15 cellular contexts compared by ENCODE assay signal in the genomic region with DNA sequence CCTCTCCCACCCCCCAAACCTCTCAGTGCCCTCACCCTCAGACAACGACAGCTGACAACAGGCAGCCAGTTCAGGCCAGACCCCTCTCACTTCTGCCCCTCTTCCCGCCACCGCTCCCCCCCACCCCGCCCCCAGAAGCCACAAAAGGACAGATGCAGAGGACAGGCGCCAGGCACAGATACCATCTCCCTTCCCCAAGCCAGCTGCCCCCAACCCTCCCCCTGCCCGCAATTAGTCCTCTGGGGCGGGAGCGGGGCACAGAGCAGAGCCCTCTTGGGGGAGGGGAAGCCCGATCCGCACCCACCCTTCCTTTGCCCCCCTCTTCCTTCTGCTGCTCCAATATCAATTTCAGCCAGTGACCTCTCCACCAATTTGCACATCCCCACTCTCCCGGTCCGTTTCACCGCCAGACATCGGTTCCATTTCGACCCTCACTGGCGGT. TPM values are rescaled to one million over a fixed set of nuclear protein-coding genes. Genes with fewer than 3 reads are reported as not detected.
A peak's percentile ranks its signal among the peaks of the same experiment; 100 is the strongest.
DNase-seq lines count a peak whose midpoint lies in the region; TF ChIP-seq lines count a peak whose summit lies in the region.
"Had no signal": no experiment of that assay in that cellular context is flagged by ENCODE, and none has a peak within 500 bp of the region (broad histone marks: within the 10 kb centered on the region; RNA-seq: fewer than 3 reads in every experiment).

No MANE protein-coding gene starts in this region.

- H3K9me3 ChIP-seq in endodermal cell (ENCODE audit: control insufficient read depth, low read length): no peaks in the 10 kb centered on the region
- no peaks in the 10 kb centered on the region for H3K9me3 ChIP-seq in osteoblast (ENCODE audit: low read depth, low read length)
- no peaks in the 10 kb centered on the region for H3K9me3 ChIP-seq in ovary
- H3K9me3 ChIP-seq: breast epithelium, Peyer's patch had no signal

- H3K4me3 Mint-ChIP-seq in endodermal cell: peak overlapping the region; percentile 63

- H3K79me2 ChIP-seq in osteoblast (ENCODE audit: insufficient read depth, low read length): no peaks in the 10 kb centered on the region

- H3K36me3 ChIP-seq in endodermal cell (ENCODE audit: control insufficient read depth, insufficient read depth, low read length): no peaks in the 10 kb centered on the region
- no peaks in the 10 kb centered on the region for H3K36me3 ChIP-seq in osteoblast (ENCODE audit: insufficient read depth, low read length)
- no peaks in the 10 kb centered on the region for H3K36me3 ChIP-seq in ovary
- H3K36me3 ChIP-seq: breast epithelium, Peyer's patch had no signal

- intact Hi-C loops in ovary (cut with DNase I): no loop called here

- H4K20me1 ChIP-seq in osteoblast (ENCODE audit: insufficient read depth, low read length): no peaks in the 10 kb centered on the region

- no peak overlapping the region for H3K27ac Mint-ChIP-seq in endodermal cell

- TF ChIP-seq POLR2A in ovary (IDR thresholded peaks at IDR 0.05): no peak

- H3K4me2 ChIP-seq in osteoblast (ENCODE audit: insufficient read depth, low read length): no peak overlapping the region

- H3K9me3 Mint-ChIP-seq in endodermal cell: no peaks in the 10 kb centered on the region

- no peak overlapping the region for H2AFZ ChIP-seq in osteoblast (ENCODE audit: low read length)

- H3K4me1 ChIP-seq in endodermal cell (ENCODE audit: control insufficient read depth, insufficient read depth, low read length): no peaks in the 10 kb centered on the region
- no peaks in the 10 kb centered on the region for H3K4me1 ChIP-seq in osteoblast (ENCODE audit: insufficient read depth, low read length)
- peaks cover 3% of the 10 kb centered on the region for H3K4me1 ChIP-seq in ovary (ENCODE audit: insufficient read depth)

- peaks cover 48% of the 10 kb centered on the region for H3K27me3 Mint-ChIP-seq in endodermal cell (ENCODE audit: insufficient read depth)

- DNase-seq in NCI-H1694 treated with DMSO at 0.1 percent for 48 hours (lab: John Stamatoyannopoulos, UW): peak; percentile 44
- DNase-seq in NCI-H1694 (lab: John Stamatoyannopoulos, UW): no peak
- peak; percentile 41 for DNase-seq in NCI-H1092 treated with DMSO at 0.1 percent for 48 hours (lab: John Stamatoyannopoulos, UW)
- DNase-seq in endodermal cell: no peak
- peak; percentile 77 for DNase-seq in osteoblast (ENCODE audit: insufficient read length, low spot score, missing footprints)
- no peak for DNase-seq in ovary
- DNase-seq in midbrain (lab: John Stamatoyannopoulos, UW): no peak
- no peak for DNase-seq in activated CD8-positive, alpha-beta memory T cell treated with anti-CD3 and anti-CD28 coated beads, Interleukin-2, amount 50 U/mL, for 48 hours
- DNase-seq: ACHN; activated T-cell treated with anti-CD3 and anti-CD28 coated beads, Interleukin-2, amount 50 U/mL, for 1 hour; NCI-H2081 treated with DMSO at 0.1 percent for 48 hours; Peyer's patch; stimulated activated CD4-positive, alpha-beta T cell treated with anti-CD3 and anti-CD28 coated beads, Interleukin-4, amount 100 ng/mL, for 1 hour had no signal

- 7 to 9% methylated on average over 6 to 13 of the region's 16 CpGs for WGBS in endodermal cell (ENCODE audit: insufficient coverage in 1 of 2, insufficient read length in 1 of 2), 2 experiments
- 7 to 12% (median 8%) methylated on average over 16 of the region's 16 CpGs for WGBS in ovary, 3 donors

- TF ChIP-seq CTCF in endodermal cell (conservative IDR thresholded peaks at IDR 0.05) (no peak), osteoblast (IDR thresholded peaks at IDR 0.05; ENCODE audit: extremely low read depth, low read depth, low read length) (no peak), ovary (IDR thresholded peaks at IDR 0.05) (no peak)

- H3K4me1 Mint-ChIP-seq in endodermal cell: peaks cover 2% of the 10 kb centered on the region

- TF ChIP-seq EP300 in ovary (IDR thresholded peaks at IDR 0.05): no peak

- peak overlapping the region; percentile 69 for H3K4me3 ChIP-seq in endodermal cell (ENCODE audit: low read length)
- H3K4me3 ChIP-seq in osteoblast (ENCODE audit: insufficient read depth, low read length): no peak overlapping the region
- H3K4me3 ChIP-seq in ovary: no peak overlapping the region

- no peak overlapping the region for H3K9ac ChIP-seq in endodermal cell (ENCODE audit: extremely low read depth, low read length, poor library complexity, severe bottlenecking)

- H3K36me3 Mint-ChIP-seq in endodermal cell (ENCODE audit: low read depth): no peaks in the 10 kb centered on the region

- H3K27me3 ChIP-seq in endodermal cell (ENCODE audit: control insufficient read depth, insufficient read depth, low read length, poor library complexity, severe bottlenecking) (peaks cover 42% of the 10 kb centered on the region), osteoblast (ENCODE audit: insufficient read depth, low read length) (peaks cover 32% of the 10 kb centered on the region), ovary (no peaks in the 10 kb centered on the region)

- H3K27ac ChIP-seq in endodermal cell (ENCODE audit: low read depth, low read length) (peak overlapping the region; percentile 44), osteoblast (ENCODE audit: low read depth, low read length) (no peak overlapping the region), ovary (no peak overlapping the region)
- H3K27ac ChIP-seq: breast epithelium, Peyer's patch had no signal

RNA-seq across cellular contexts. Expression of gene SHD, which starts 0.6 kb away (rescaled TPM):
- total RNA-seq in endodermal cell (1 to 10 TPM; 2.8 to 6.6 TPM), osteoblast (not detected in 2 replicates), ovary (under 1 TPM in 2 of 7 donors, not detected in 5; 0.24 to 0.48 TPM)
- 10.1 TPM for polyA plus RNA-seq in endodermal cell (2013, experiment 1 of 2)
- 9.9 TPM for polyA plus RNA-seq in endodermal cell (2013, experiment 2 of 2)
- under 1 TPM in 1 of 2 donors, not detected in 1; 0.86 TPM for polyA plus RNA-seq in ovary
- total RNA-seq: breast epithelium, HT1080 had no signal

RNA-seq across cellular contexts. Expression of gene TMIGD2, which starts 23.7 kb away (rescaled TPM):
- under 1 TPM; 0.58 to 0.70 TPM for total RNA-seq in endodermal cell
- 0.93 TPM for polyA plus RNA-seq in endodermal cell (2013, experiment 1 of 2)
- 0.87 TPM for polyA plus RNA-seq in endodermal cell (2013, experiment 2 of 2)
- not detected in 2 replicates for total RNA-seq in osteoblast
- total RNA-seq in ovary: under 1 TPM in 1 of 7 donors, not detected in 6; 0.36 TPM
- under 1 TPM in 1 of 2 donors, not detected in 1; 0.29 TPM for polyA plus RNA-seq in ovary
- total RNA-seq: breast epithelium, HT1080 had no signal

RNA-seq across cellular contexts. Expression of gene FSD1, which starts 25.9 kb away (rescaled TPM):
- total RNA-seq in endodermal cell (10 to 100 TPM; 33.3 to 37.9 TPM), osteoblast (0.29 and 1.1 TPM in 2 replicates), ovary (under 1 TPM in 2 of 7 donors, not detected in 5; 0.11 to 0.18 TPM)
- polyA plus RNA-seq in endodermal cell (2013, experiment 1 of 2): 66.1 TPM
- polyA plus RNA-seq in endodermal cell (2013, experiment 2 of 2): 53.5 TPM
- polyA plus RNA-seq in ovary: under 1 TPM in 1 of 2 donors, not detected in 1; 0.48 TPM

RNA-seq across cellular contexts. Expression of gene YJU2, which starts 31.6 kb away (rescaled TPM):
- total RNA-seq in endodermal cell (10 to 100 TPM; 15.8 to 16.4 TPM), osteoblast (15.3 and 17.0 TPM in 2 replicates), ovary (10 to 100 TPM; 18.4 to 27.5 (median 21.5) TPM)
- 19.3 TPM for polyA plus RNA-seq in endodermal cell (2013, experiment 1 of 2)
- polyA plus RNA-seq in endodermal cell (2013, experiment 2 of 2): 19.0 TPM
- polyA plus RNA-seq in ovary: 10 to 100 TPM; 20.7 to 33.1 TPM

RNA-seq across cellular contexts. Expression of gene EBI3, which starts 49.2 kb away (rescaled TPM):
- total RNA-seq in endodermal cell (not detected), osteoblast (not detected in 2 replicates), ovary (1 to 10 TPM in 5 of 7 donors, under 1 TPM in 1, not detected in 1; 0.58 to 6.6 (median 2.0) TPM)
- 0.25 TPM for polyA plus RNA-seq in endodermal cell (2013, experiment 1 of 2)
- polyA plus RNA-seq in endodermal cell (2013, experiment 2 of 2): 0.54 TPM
- polyA plus RNA-seq in ovary: 1 to 10 TPM in 1 of 2 donors, under 1 TPM in 1; 0.90 to 1.1 TPM

Comparison
In these comparisons a context has a peak if more than half of its experiments do, and no peak if none do; other contexts are left out.
1. DNase-seq: peak in NCI-H1694 treated with DMSO at 0.1 percent for 48 hours (single experiment), NCI-H1092 treated with DMSO at 0.1 percent for 48 hours (single experiment) and osteoblast (single experiment); none in NCI-H1694 (single experiment), endodermal cell (single experiment), ovary (0 of 5), midbrain (single experiment) and activated CD8-positive, alpha-beta memory T cell treated with anti-CD3 and anti-CD28 coated beads, Interleukin-2, amount 50 U/mL, for 48 hours (single experiment).
2. RNA of gene FSD1, which starts 25.9 kb away (total RNA-seq): 33.3 to 37.9 TPM in endodermal cell; 0.29 to 1.1 TPM in osteoblast and 0.11 to 0.18 TPM in ovary; every median in the first group is over 10 times any median in the second.